8 cellular contexts compared by ENCODE assay signal in the genomic region with DNA sequence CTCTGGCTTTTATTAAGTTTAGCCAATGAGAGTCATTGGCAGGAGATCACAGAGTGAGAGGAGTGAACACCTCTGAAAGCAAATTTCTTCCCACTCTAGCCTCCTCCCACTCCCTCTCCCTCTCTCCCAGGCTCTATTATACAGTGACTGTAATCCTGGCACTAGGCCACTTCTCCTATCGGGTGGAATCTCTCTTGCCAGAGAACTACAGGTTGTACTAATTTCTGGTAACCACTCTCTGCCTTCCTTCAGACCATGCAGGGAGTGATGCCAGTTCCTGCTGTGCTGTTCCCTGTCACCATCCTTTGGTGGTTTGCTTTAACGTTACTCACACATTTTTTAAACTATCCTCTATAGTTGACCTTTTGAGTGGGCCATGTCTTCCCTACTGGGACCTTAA.
A peak's percentile ranks its signal among the peaks of the same experiment; 100 is the strongest.
DNase-seq lines count a peak whose midpoint lies in the region; ATAC-seq and TF ChIP-seq lines count a peak whose summit lies in the region.

No MANE protein-coding gene starts in this region.

- ATAC-seq in RWPE2 (ENCODE audit: low read depth), result 0 out of 3 replicates have a peak, but pooled peaks have one; percentile 21
- ATAC-seq in GM18517 (IDR thresholded peaks at IDR 0.05; ENCODE audit: unreplicated experiment), result no peak

- H3K27me3 ChIP-seq in breast epithelium (no peaks in the 10 kb centered on the region), RWPE2 (ENCODE audit: insufficient read depth, poor library complexity, severe bottlenecking) (no peaks in the 10 kb centered on the region), uterus (no peaks in the 10 kb centered on the region)

- no peak for TF ChIP-seq CTCF in MCF 10A (IDR thresholded peaks at IDR 0.05; ENCODE audit: unreplicated experiment)
- no peak for TF ChIP-seq CTCF in breast epithelium (IDR thresholded peaks at IDR 0.05)
- no peak for TF ChIP-seq CTCF in RWPE2 (IDR thresholded peaks at IDR 0.05; ENCODE audit: poor library complexity, severe bottlenecking)
- no peak for TF ChIP-seq CTCF in fibroblast of the aortic adventitia (IDR thresholded peaks at IDR 0.05; ENCODE audit: insufficient read depth, low read length)
- no peak for TF ChIP-seq CTCF in uterus (IDR thresholded peaks at IDR 0.05)

- CTCF ChIA-PET in MCF 10A (lab: Yijun Ruan, JAX), result interaction anchor here (0.6 kb wide), 1 partner anchor 52 kb away, joined by 3 read pairs; no protein-coding TSS in a partner anchor

- no peaks in the 10 kb centered on the region for H3K36me3 Mint-ChIP-seq in MCF 10A (ENCODE audit: insufficient read depth, unreplicated experiment)

- H3K4me1 ChIP-seq in breast epithelium (no peaks in the 10 kb centered on the region), RWPE2 (ENCODE audit: insufficient read depth, poor library complexity, severe bottlenecking) (peaks cover 14% of the 10 kb centered on the region), uterus (peaks cover 0 to 4% of the 10 kb centered on the region in 2 donors)

- H3K27ac Mint-ChIP-seq in MCF 10A (ENCODE audit: low read depth, unreplicated experiment), result no peak overlapping the region

- POLR2A ChIA-PET in MCF 10A (lab: Yijun Ruan, JAX), result interaction anchor here (0.6 kb wide), 1 partner anchor 107 kb away, joined by 4 read pairs; no protein-coding TSS in a partner anchor

- intact Hi-C loops in MCF 10A (cut with micrococcal nuclease), result no loop called here
- intact Hi-C loops in breast epithelium (cut with DNase I; ENCODE audit: low total_unique reads), result no loop called here
- intact Hi-C loops in uterus (cut with DNase I; ENCODE audit: low total_unique reads), result no loop called here

- no peak overlapping the region for H3K4me3 Mint-ChIP-seq in MCF 10A (ENCODE audit: unreplicated experiment)

- no peaks in the 10 kb centered on the region for H3K27me3 Mint-ChIP-seq in MCF 10A (ENCODE audit: insufficient read depth, unreplicated experiment)

- H3K4me3 ChIP-seq in breast epithelium, result no peak overlapping the region
- H3K4me3 ChIP-seq in RWPE2 (ENCODE audit: severe bottlenecking), result no peak overlapping the region
- no peak overlapping the region for H3K4me3 ChIP-seq in fibroblast of the aortic adventitia (ENCODE audit: low read depth, low read length)
- no peak overlapping the region for H3K4me3 ChIP-seq in uterus

- peaks cover 7% of the 10 kb centered on the region for H3K9me3 Mint-ChIP-seq in MCF 10A (ENCODE audit: unreplicated experiment)

- H3K36me3 ChIP-seq in breast epithelium (no peaks in the 10 kb centered on the region), RWPE2 (ENCODE audit: low read depth) (no peaks in the 10 kb centered on the region), uterus (no peaks in the 10 kb centered on the region)

- H3K4me1 Mint-ChIP-seq in MCF 10A (ENCODE audit: insufficient read depth, unreplicated experiment), result peaks cover 22% of the 10 kb centered on the region

- no TSS peak for BruUV-seq in MCF 10A (replicated peaks; lab: Mats Ljungman, UMichigan)

- DNase-seq in MCF 10A (ENCODE audit: unreplicated experiment) (peak; percentile 59), breast epithelium (ENCODE audit: low spot score in 2 of 2) (no peak), RWPE2 (ENCODE audit: low spot score) (no peak), fibroblast of the aortic adventitia (ENCODE audit: low read depth) (peak; percentile 81), uterus (peak; percentile 19 to 57), DMS79 treated with DMSO at 0.1 percent for 48 hours (lab: John Stamatoyannopoulos, UW) (no peak), SHP77 treated with DMSO at 0.1 percent for 48 hours (lab: John Stamatoyannopoulos, UW) (no peak)

- H3K9me3 ChIP-seq in breast epithelium (no peaks in the 10 kb centered on the region), RWPE2 (ENCODE audit: severe bottlenecking) (no peaks in the 10 kb centered on the region), uterus (no peaks in the 10 kb centered on the region)

- H3K27ac ChIP-seq in breast epithelium (no peak overlapping the region), RWPE2 (ENCODE audit: poor library complexity, severe bottlenecking) (no peak overlapping the region), uterus (no peak overlapping the region)

- TF ChIP-seq POLR2A in breast epithelium (IDR thresholded peaks at IDR 0.05) (no peak), uterus (IDR thresholded peaks at IDR 0.05) (no peak)

Comparison
In these comparisons a context has a peak if more than half of its experiments do, and no peak if none do; other contexts are left out.
1. DNase-seq: peak in MCF 10A (single experiment), fibroblast of the aortic adventitia (single experiment) and uterus (2 of 2); none in breast epithelium (0 of 2), RWPE2 (single experiment), DMS79 treated with DMSO at 0.1 percent for 48 hours (single experiment) and SHP77 treated with DMSO at 0.1 percent for 48 hours (single experiment).